17 cellular contexts compared by ENCODE assay signal in the genomic region with DNA sequence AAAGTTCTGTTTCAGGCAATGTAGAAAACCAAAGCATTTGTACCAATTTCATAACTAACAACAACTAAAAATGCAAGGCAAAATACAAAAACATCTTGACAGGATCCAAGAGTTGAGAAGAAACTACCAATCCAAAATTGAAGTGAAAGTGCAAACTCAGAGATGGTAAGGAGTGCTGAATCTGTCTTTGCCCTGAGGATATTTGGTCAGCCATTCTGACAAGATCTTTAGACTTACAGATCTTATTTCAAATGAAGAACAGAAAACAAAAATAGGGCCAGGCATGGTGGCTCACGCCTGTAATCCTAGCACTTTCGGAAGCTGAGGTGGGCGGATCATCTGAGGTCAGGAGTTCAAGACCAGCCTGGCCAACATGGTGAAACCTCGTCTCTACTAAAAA.
DNase-seq lines count a peak whose midpoint lies in the region; FAIRE-seq and TF ChIP-seq lines count a peak whose summit lies in the region.
"Had no signal": no experiment of that assay in that cellular context is flagged by ENCODE, and none has a peak within 500 bp of the region (broad histone marks: within the 10 kb centered on the region; RNA-seq: fewer than 3 reads in every experiment).

No MANE protein-coding gene starts in this region.

- no peak overlapping the region for H3K27ac ChIP-seq in ACC112 (ENCODE audit: low read depth, low read length)

- H2AFZ ChIP-seq in ACC112 (ENCODE audit: low read length, unreplicated experiment): peak overlapping the region; percentile 84

- no peak for TF ChIP-seq POLR2A in H54 (IDR thresholded peaks at IDR 0.05; ENCODE audit: low read depth, low read length)

- peak; percentile 43 for FAIRE-seq in H54 (lab: Jason Lieb, UNC)

- H3K4me1 ChIP-seq in ACC112 (ENCODE audit: control insufficient read depth, insufficient read depth, low read length, unreplicated experiment): peaks cover 10% of the 10 kb centered on the region

- H3K4me3 ChIP-seq in ACC112 (ENCODE audit: low read depth, low read length): no peak overlapping the region
- no peak overlapping the region for H3K4me3 ChIP-seq in epithelial cell of esophagus (ENCODE audit: low read length)

- no peaks in the 10 kb centered on the region for H3K27me3 ChIP-seq in ACC112 (ENCODE audit: insufficient read depth, low read length)

- H3K36me3 ChIP-seq in ACC112 (ENCODE audit: insufficient read depth, low read length): no peaks in the 10 kb centered on the region

- H3K79me2 ChIP-seq in ACC112 (ENCODE audit: control insufficient read depth, insufficient read depth, low read length, unreplicated experiment): no peaks in the 10 kb centered on the region

- TF ChIP-seq CTCF in epithelial cell of esophagus (IDR thresholded peaks at IDR 0.05; ENCODE audit: insufficient read depth, low read depth, low read length, missing control alignments): no peak

- no peak for DNase-seq in H54 (ENCODE audit: insufficient read length, low spot score)
- DNase-seq in RPMI7951 (ENCODE audit: low read depth): peak; percentile 61
- DNase-seq in epithelial cell of esophagus (ENCODE audit: low read depth): peak; percentile 15
- no peak for DNase-seq in pons (ENCODE audit: low spot score)
- no peak for DNase-seq in NCI-H748 treated with DMSO at 0.1 percent for 48 hours (lab: John Stamatoyannopoulos, UW)
- no peak for DNase-seq in HUDEP-2 (lab: John Stamatoyannopoulos, UW; ENCODE audit: unreplicated experiment in 76 of 76)
- no peak for DNase-seq in NCI-H2196 (lab: John Stamatoyannopoulos, UW; ENCODE audit: unreplicated experiment)
- DNase-seq: 8988T; CD4-positive, CD25-positive, alpha-beta regulatory T cell; DMS53; H7; Kasumi-1; NCI-H1436 treated with DMSO at 0.1 percent for 48 hours; NCI-H2081 treated with DMSO at 0.1 percent for 48 hours; NCI-H345; SHP77 treated with DMSO at 0.1 percent for 48 hours had no signal

Comparison
In these comparisons a context has a peak if more than half of its experiments do, and no peak if none do; other contexts are left out.
1. DNase-seq: peak in RPMI7951 (single experiment) and epithelial cell of esophagus (single experiment); none in H54 (single experiment), pons (single experiment), NCI-H748 treated with DMSO at 0.1 percent for 48 hours (single experiment), HUDEP-2 (0 of 76) and NCI-H2196 (single experiment).